11 cellular contexts compared by ENCODE assay signal in the genomic region with DNA sequence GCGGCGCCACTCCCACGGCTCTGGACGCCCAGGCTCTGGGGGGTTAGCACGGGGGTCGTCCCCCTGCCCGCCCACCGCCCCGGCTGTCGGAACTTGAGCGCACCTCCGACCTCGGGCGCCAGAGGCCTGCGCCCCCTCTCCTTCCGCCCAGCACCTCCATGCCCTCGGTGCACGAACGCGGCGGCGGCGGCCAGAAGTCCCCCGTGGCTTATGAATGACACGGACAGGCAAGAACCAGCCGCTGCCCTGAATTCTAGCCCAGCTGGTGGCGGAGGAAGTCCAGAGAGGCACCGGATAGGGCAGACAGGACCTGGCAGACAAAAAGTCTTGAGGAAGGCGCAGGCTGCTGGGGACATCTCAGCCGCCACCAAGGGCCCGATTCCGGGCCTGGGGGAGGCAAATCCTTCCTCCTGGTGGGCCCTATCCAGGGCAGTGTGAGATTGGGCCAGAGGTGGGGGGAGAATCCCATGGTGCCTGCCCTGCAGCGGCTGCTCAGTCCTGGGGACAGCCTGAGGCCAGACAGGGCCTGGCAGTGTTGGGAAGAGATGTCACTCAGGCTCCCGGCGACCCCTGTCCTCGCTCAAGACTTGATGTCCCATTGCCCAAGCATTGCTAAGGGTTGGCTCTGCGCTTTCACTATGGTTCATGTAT. TPM values are rescaled to one million over a fixed set of nuclear protein-coding genes. Genes with fewer than 3 reads are reported as not detected.
DNase-seq lines count a peak whose midpoint lies in the region; ATAC-seq and TF ChIP-seq lines count a peak whose summit lies in the region.
"Had no signal": no experiment of that assay in that cellular context is flagged by ENCODE, and none has a peak within 500 bp of the region (broad histone marks: within the 10 kb centered on the region; RNA-seq: fewer than 3 reads in every experiment).

No MANE protein-coding gene starts in this region.

- TF ChIP-seq EP300 in gastroesophageal sphincter (IDR thresholded peaks at IDR 0.05), result no peak

- no peak overlapping the region for H4K91ac ChIP-seq in neuronal stem cell (ENCODE audit: low read depth, low read length, poor library complexity)

- H3K9me3 ChIP-seq in AG04450 (ENCODE audit: control insufficient read depth, insufficient read depth, low read length), result no peaks in the 10 kb centered on the region
- no peaks in the 10 kb centered on the region for H3K9me3 ChIP-seq in T-helper 17 cell (ENCODE audit: control insufficient read depth, low read length, poor library complexity, severe bottlenecking)
- no peaks in the 10 kb centered on the region for H3K9me3 ChIP-seq in gastroesophageal sphincter
- H3K9me3 ChIP-seq in neuronal stem cell (replicated peaks in 1 of 2; ENCODE audit: control insufficient read depth in 2 of 2, insufficient read depth in 1 of 2, low read depth in 1 of 2, low read length in 2 of 2), result no peaks in the 10 kb centered on the region

- POLR2A ChIA-PET in AG04450 (lab: Yijun Ruan, JAX), result interaction anchor here (1.7 kb wide), 1 partner anchor 19 kb away, joined by 4 read pairs; no protein-coding TSS in a partner anchor

- H3K4me3 ChIP-seq in AG04450 (ENCODE audit: low read depth, low read length), result peak overlapping the region; percentile 57; the same call in 1 of the 2 replicates
- peak overlapping the region; percentile 4 to 56 for H3K4me3 ChIP-seq in gastroesophageal sphincter
- peak overlapping the region; percentile 28 to 76 for H3K4me3 ChIP-seq in neuronal stem cell (ENCODE audit: low read length in 2 of 2)

- H3K14ac ChIP-seq in neuronal stem cell (ENCODE audit: low read length), result no peak overlapping the region

- no peak overlapping the region for H3K27ac Mint-ChIP-seq in T-helper 17 cell
- H3K27ac Mint-ChIP-seq in activated naive CD4-positive, alpha-beta T cell treated with anti-CD3 and anti-CD28 coated beads, Interleukin-2, amount 10 ng/mL, durations not matched to agents 7 days and 5 days, result no peak overlapping the region
- H3K27ac Mint-ChIP-seq: activated CD8-positive, alpha-beta T cell treated with anti-CD3 and anti-CD28 coated beads for 36 hours had no signal

- peaks cover 14% of the 10 kb centered on the region for H3K27me3 ChIP-seq in AG04450 (ENCODE audit: control insufficient read depth, insufficient read depth, low read length)
- peaks cover 60% of the 10 kb centered on the region for H3K27me3 ChIP-seq in gastroesophageal sphincter
- peaks cover 9 to 71% (median 41%) of the 10 kb centered on the region in 3 experiments for H3K27me3 ChIP-seq in neuronal stem cell (ENCODE audit: control insufficient read depth in 3 of 3, insufficient read depth in 3 of 3, low read depth in 1 of 3, low read length in 3 of 3)

- H2BK15ac ChIP-seq in neuronal stem cell (ENCODE audit: low read length), result peak overlapping the region; percentile 60

- WGBS in gastroesophageal sphincter (ENCODE audit: low coverage in 1 of 2), 2 donors, result 100% methylated on average over 1 of the region's 37 CpGs; no CpG with 5 or more reads in 1 of the 2 donors
- WGBS in neuronal stem cell (ENCODE audit: extremely low coverage in 2 of 2, insufficient read length in 2 of 2, insufficient replicate concordance in 1 of 2), 2 donors, result no CpG with 5 or more reads among the region's 37 CpGs

- CTCF ChIA-PET in AG04450 (lab: Charles Lee), result no interaction called here
- CTCF ChIA-PET in activated naive CD4-positive, alpha-beta T cell treated with anti-CD3 and anti-CD28 coated beads, Interleukin-2, amount 10 ng/mL, durations not matched to agents 7 days and 5 days (lab: Charles Lee), result no interaction called here

- no peak for TF ChIP-seq POLR2A in gastroesophageal sphincter (IDR thresholded peaks at IDR 0.05)

- H3K18ac ChIP-seq in neuronal stem cell (ENCODE audit: low read length), result peak overlapping the region; percentile 93

- peak overlapping the region; percentile 58 for H2BK5ac ChIP-seq in neuronal stem cell (ENCODE audit: low read length)

- H3K9ac ChIP-seq in neuronal stem cell (ENCODE audit: low read depth, low read length, poor library complexity), result peak overlapping the region; percentile 82

- no peaks in the 10 kb centered on the region for H3K36me3 ChIP-seq in gastroesophageal sphincter
- no peaks in the 10 kb centered on the region for H3K36me3 ChIP-seq in neuronal stem cell (replicated peaks in 1 of 2; ENCODE audit: control insufficient read depth in 2 of 2, insufficient read depth in 2 of 2, low read length in 2 of 2)

- H3K36me3 Mint-ChIP-seq in T-helper 17 cell (ENCODE audit: low read depth), result peaks cover 3% of the 10 kb centered on the region
- H3K36me3 Mint-ChIP-seq in activated naive CD4-positive, alpha-beta T cell treated with anti-CD3 and anti-CD28 coated beads, Interleukin-2, amount 10 ng/mL, durations not matched to agents 7 days and 5 days, result no peaks in the 10 kb centered on the region

- H2AFZ ChIP-seq in neuronal stem cell (ENCODE audit: low read length), result peak overlapping the region; percentile 89

- H3K23ac ChIP-seq in neuronal stem cell (ENCODE audit: low read depth, low read length, poor library complexity), result peak overlapping the region; percentile 26

- H4K8ac ChIP-seq in neuronal stem cell (ENCODE audit: low read depth, low read length), result no peak overlapping the region

- H3K4me2 ChIP-seq in neuronal stem cell (ENCODE audit: insufficient read depth, low read length, poor library complexity, severe bottlenecking), result peak overlapping the region; percentile 95

- H3K4me3 Mint-ChIP-seq in T-helper 17 cell, result peak overlapping the region; percentile 58
- no peak overlapping the region for H3K4me3 Mint-ChIP-seq in activated naive CD4-positive, alpha-beta T cell treated with anti-CD3 and anti-CD28 coated beads, Interleukin-2, amount 10 ng/mL, durations not matched to agents 7 days and 5 days
- H3K4me3 Mint-ChIP-seq: activated CD8-positive, alpha-beta T cell treated with anti-CD3 and anti-CD28 coated beads for 36 hours had no signal

- no peak for ATAC-seq in T-helper 17 cell
- no peak for ATAC-seq in gastroesophageal sphincter
- ATAC-seq in HG03108 (IDR thresholded peaks at IDR 0.05; ENCODE audit: unreplicated experiment), result no peak

- no peak for TF ChIP-seq CTCF in AG04450 (IDR thresholded peaks at IDR 0.05; ENCODE audit: low read depth, low read length)
- no peak for TF ChIP-seq CTCF in gastroesophageal sphincter (IDR thresholded peaks at IDR 0.05)

- DNase-seq in AG04450 (ENCODE audit: low read depth, low spot score) (no peak), T-helper 17 cell (no peak), neuronal stem cell (ENCODE audit: low spot score) (no peak), NCI-H1694 (lab: John Stamatoyannopoulos, UW) (no peak), NCI-H526 treated with DMSO at 0.1 percent for 48 hours (lab: John Stamatoyannopoulos, UW) (no peak)
- no peak for DNase-seq in activated naive CD4-positive, alpha-beta T cell treated with anti-CD3 and anti-CD28 coated beads, Interleukin-2, amount 10 ng/mL, durations not matched to agents 7 days and 5 days
- DNase-seq: activated CD8-positive, alpha-beta T cell treated with anti-CD3 and anti-CD28 coated beads for 36 hours; NCI-H226 had no signal

- no peak overlapping the region for H3K4ac ChIP-seq in neuronal stem cell (ENCODE audit: low read length)

- no peak overlapping the region for H2BK120ac ChIP-seq in neuronal stem cell (ENCODE audit: low read depth, low read length)

- H3K4me1 ChIP-seq in gastroesophageal sphincter (peaks cover 0 to 82% (median 34%) of the 10 kb centered on the region in 3 donors), neuronal stem cell (ENCODE audit: control insufficient read depth in 2 of 2, insufficient read depth in 1 of 2, low read depth in 1 of 2, low read length in 2 of 2) (peaks cover 11 to 18% of the 10 kb centered on the region in 2 donors)

- H3K4me1 Mint-ChIP-seq in T-helper 17 cell, result peaks cover 2% of the 10 kb centered on the region
- peaks cover 5% of the 10 kb centered on the region for H3K4me1 Mint-ChIP-seq in activated naive CD4-positive, alpha-beta T cell treated with anti-CD3 and anti-CD28 coated beads, Interleukin-2, amount 10 ng/mL, durations not matched to agents 7 days and 5 days

- H3K79me1 ChIP-seq in neuronal stem cell (ENCODE audit: low read depth, low read length), result no peaks in the 10 kb centered on the region

- H3K27ac ChIP-seq in AG04450 (ENCODE audit: low read depth, low read length), result no peak overlapping the region
- peak overlapping the region in 3 of 4 donors; percentile 69 to 86 (median 76) for H3K27ac ChIP-seq in gastroesophageal sphincter
- H3K27ac ChIP-seq in neuronal stem cell (replicated peaks; ENCODE audit: low read length), result no peak overlapping the region

- H2AK5ac ChIP-seq in neuronal stem cell (ENCODE audit: low read depth, low read length), result peak overlapping the region; percentile 50

- peaks cover 40% of the 10 kb centered on the region for H3K27me3 Mint-ChIP-seq in T-helper 17 cell
- peaks cover 99% of the 10 kb centered on the region for H3K27me3 Mint-ChIP-seq in activated naive CD4-positive, alpha-beta T cell treated with anti-CD3 and anti-CD28 coated beads, Interleukin-2, amount 10 ng/mL, durations not matched to agents 7 days and 5 days

- no peak overlapping the region for H2BK12ac ChIP-seq in neuronal stem cell (ENCODE audit: low read length)

- H3K9me3 Mint-ChIP-seq in activated naive CD4-positive, alpha-beta T cell treated with anti-CD3 and anti-CD28 coated beads, Interleukin-2, amount 10 ng/mL, durations not matched to agents 7 days and 5 days, result no peaks in the 10 kb centered on the region
- H3K9me3 Mint-ChIP-seq: activated CD8-positive, alpha-beta T cell treated with anti-CD3 and anti-CD28 coated beads for 36 hours had no signal

RNA-seq across cellular contexts. Expression of gene CYGB, which starts 0.9 kb away (rescaled TPM):
- 7.4 and 7.7 TPM in 2 replicates for polyA plus RNA-seq in AG04450 (2011; rRNA removed)
- polyA minus RNA-seq in AG04450 (2011; rRNA and poly(A)+ RNA removed), result 3.1 and 5.3 TPM in 2 replicates
- total RNA-seq in T-helper 17 cell (not detected), gastroesophageal sphincter (10 to 100 TPM; 12.6 to 23.2 (median 18.8) TPM)
- 0.98 TPM for polyA plus RNA-seq in neuronal stem cell (2013, experiment 1 of 2)
- 0.96 TPM for polyA plus RNA-seq in neuronal stem cell (2013, experiment 2 of 2)
- polyA plus RNA-seq: CD14-positive monocyte had no signal

RNA-seq across cellular contexts. Expression of gene PRCD, which starts 1.4 kb away (rescaled TPM):
- 0.69 and 1.9 TPM in 2 replicates for polyA plus RNA-seq in AG04450 (2011; rRNA removed)
- polyA minus RNA-seq in AG04450 (2011; rRNA and poly(A)+ RNA removed), result 0.37 and 0.96 TPM in 2 replicates
- total RNA-seq in T-helper 17 cell, result 1 to 10 TPM in 1 of 2 donors, not detected in 1; 1.1 TPM
- 10 to 100 TPM in 1 of 4 donors, 1 to 10 TPM in 2, under 1 TPM in 1; 0.57 to 11.2 (median 2.3) TPM for total RNA-seq in gastroesophageal sphincter
- 1.4 TPM for polyA plus RNA-seq in neuronal stem cell (2013, experiment 1 of 2)
- polyA plus RNA-seq in neuronal stem cell (2013, experiment 2 of 2), result 1.2 TPM
- total RNA-seq: activated CD8-positive, alpha-beta T cell treated with anti-CD3 and anti-CD28 coated beads for 36 hours had no signal
- polyA plus RNA-seq: CD14-positive monocyte had no signal

RNA-seq across cellular contexts. Expression of gene RHBDF2, which starts 37.2 kb away (rescaled TPM):
- 5.4 and 8.7 TPM in 2 replicates for polyA plus RNA-seq in AG04450 (2011; rRNA removed)
- polyA minus RNA-seq in AG04450 (2011; rRNA and poly(A)+ RNA removed), result 6.8 and 7.7 TPM in 2 replicates
- total RNA-seq in T-helper 17 cell, result 10 to 100 TPM; 38.3 to 48.7 TPM
- total RNA-seq in gastroesophageal sphincter, result 10 to 100 TPM in 1 of 4 donors, 1 to 10 TPM in 3; 7.3 to 20.5 (median 8.5) TPM
- polyA plus RNA-seq in neuronal stem cell (2013, experiment 1 of 2), result 2.4 TPM
- 2.3 TPM for polyA plus RNA-seq in neuronal stem cell (2013, experiment 2 of 2)

RNA-seq across cellular contexts. Expression of gene ST6GALNAC2, which starts 47.3 kb away (rescaled TPM):
- 0.17 and 0.36 TPM in 2 replicates for polyA plus RNA-seq in AG04450 (2011; rRNA removed)
- 0.83 TPM in 1 of 2 replicates, not detected in the other for polyA minus RNA-seq in AG04450 (2011; rRNA and poly(A)+ RNA removed)
- total RNA-seq in T-helper 17 cell (1 to 10 TPM in 1 of 2 donors, under 1 TPM in 1; 0.68 to 2.2 TPM), gastroesophageal sphincter (10 to 100 TPM in 2 of 4 donors, 1 to 10 TPM in 2; 5.4 to 27.1 (median 10.6) TPM)
- polyA plus RNA-seq in neuronal stem cell (2013, experiment 1 of 2), result 0.35 TPM
- polyA plus RNA-seq in neuronal stem cell (2013, experiment 2 of 2), result 0.50 TPM
- total RNA-seq: activated CD8-positive, alpha-beta T cell treated with anti-CD3 and anti-CD28 coated beads for 36 hours had no signal

Comparison
In these comparisons a context has a peak if more than half of its experiments do, and no peak if none do; other contexts are left out.
1. H3K27ac ChIP-seq: peak in gastroesophageal sphincter (3 of 4); none in AG04450 (single experiment) and neuronal stem cell (single experiment).
2. RNA of gene CYGB, which starts 0.9 kb away (total RNA-seq): 12.6 to 23.2 TPM in gastroesophageal sphincter; not detected in T-helper 17 cell; every median in the first group is over 10 times any median in the second.
3. Peak in every context shown above with its lines, with median percentiles within 50 percentile points of each other: H3K4me3 ChIP-seq.